ENCODE assay signal across 27 cellular contexts in the genomic region with DNA sequence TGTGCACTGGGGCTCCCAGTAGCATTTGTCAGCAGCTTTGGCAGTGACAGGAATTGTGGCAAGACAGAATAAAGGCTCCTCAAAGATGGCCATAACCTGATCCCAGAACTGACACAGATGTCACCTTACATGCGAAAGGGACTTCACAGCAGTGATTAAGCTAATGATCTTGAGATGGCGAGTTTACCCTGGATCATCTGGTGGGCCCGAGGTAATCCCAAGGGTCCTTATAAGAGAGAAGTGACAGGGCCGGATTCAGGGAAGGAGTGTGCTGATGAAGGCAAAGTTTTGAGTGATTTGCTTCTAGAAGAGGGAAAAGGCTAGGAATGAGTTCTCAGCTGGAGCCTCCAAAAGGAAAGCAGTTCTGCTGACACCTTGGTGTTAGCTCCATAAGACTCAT.
"Had no signal": no experiment of that assay in that cellular context is flagged by ENCODE, and none has a peak within 500 bp of the region (broad histone marks: within the 10 kb centered on the region; RNA-seq: fewer than 3 reads in every experiment).

No MANE protein-coding gene starts in this region.

- DNase-seq: activated CD4-positive, alpha-beta T cell treated with anti-CD3 and anti-CD28 coated beads for 48 hours; activated CD4-positive, alpha-beta T cell treated with anti-CD3 and anti-CD28 coated beads, Interleukin-2, amount 50 U/mL, for 48 hours; activated CD8-positive, alpha-beta memory T cell treated with anti-CD3 and anti-CD28 coated beads for 24 hours; activated effector memory CD4-positive, alpha-beta T cell treated with Interleukin-2 at 50 U/mL for 16 hours; activated naive CD4-positive, alpha-beta T cell treated with Interleukin-2 at 50 U/mL for 16 hours; activated naive CD8-positive, alpha-beta T cell treated with anti-CD3 and anti-CD28 coated beads, Interleukin-2, amount 10 ng/mL, durations not matched to agents 7 days and 5 days; caudate nucleus; cortex of kidney; effector memory CD8-positive, alpha-beta T cell; erythroblast; gastrocnemius medialis; glutamatergic neuron; islet precursor cell; left cardiac atrium; left ventricle myocardium superior; naive B cell; ovary; right lobe of liver; stimulated activated CD4-positive, alpha-beta T cell treated with anti-CD3 and anti-CD28 coated beads, Interleukin-2, amount 100 ng/mL, for 48 hours; stimulated activated naive CD8-positive, alpha-beta T cell treated with anti-CD3 and anti-CD28 coated beads, Interleukin-15, Interleukin-2, amounts not matched to agents 100 U/mL and 50 U/mL, for 24 hours; trophoblast cell had no signal

- ATAC-seq: activated CD4-positive, CD25-positive, alpha-beta regulatory T cell treated with anti-CD3 and anti-CD28 coated beads, Interleukin-2, amount 50 U/mL, for 24 hours; effector memory CD8-positive, alpha-beta T cell; gastrocnemius medialis; left cardiac atrium; left ventricle myocardium superior; right lobe of liver; stimulated activated naive CD8-positive, alpha-beta T cell treated with anti-CD3 and anti-CD28 coated beads, Interleukin-15, Interleukin-2, amounts not matched to agents 100 U/mL and 50 U/mL, for 24 hours had no signal

- H3K9me3 Mint-ChIP-seq: activated naive CD8-positive, alpha-beta T cell treated with anti-CD3 and anti-CD28 coated beads, Interleukin-2, amount 10 ng/mL, durations not matched to agents 7 days and 5 days; effector memory CD8-positive, alpha-beta T cell; mesothelial cell of epicardium had no signal

- H3K4me1 ChIP-seq: gastrocnemius medialis, right lobe of liver had no signal

- H3K9me3 ChIP-seq: gastrocnemius medialis, ovary, right lobe of liver, thoracic aorta had no signal

- H3K4me3 ChIP-seq: gastrocnemius medialis, hepatocyte, ovary, right lobe of liver, thoracic aorta had no signal

- H3K36me3 ChIP-seq: gastrocnemius medialis, ovary, right lobe of liver, thoracic aorta had no signal

- H3K36me3 Mint-ChIP-seq: activated naive CD8-positive, alpha-beta T cell treated with anti-CD3 and anti-CD28 coated beads, Interleukin-2, amount 10 ng/mL, durations not matched to agents 7 days and 5 days; mesothelial cell of epicardium; naive B cell had no signal

- H3K27ac Mint-ChIP-seq: activated naive CD8-positive, alpha-beta T cell treated with anti-CD3 and anti-CD28 coated beads, Interleukin-2, amount 10 ng/mL, durations not matched to agents 7 days and 5 days; effector memory CD8-positive, alpha-beta T cell; mesothelial cell of epicardium; progenitor cell of endocrine pancreas had no signal

- H3K27ac ChIP-seq: gastrocnemius medialis, hepatocyte, ovary, right lobe of liver, thoracic aorta, VCaP had no signal

- H3K27me3 ChIP-seq: gastrocnemius medialis, hepatocyte, ovary, right lobe of liver had no signal

- H3K4me3 Mint-ChIP-seq: activated naive CD8-positive, alpha-beta T cell treated with anti-CD3 and anti-CD28 coated beads, Interleukin-2, amount 10 ng/mL, durations not matched to agents 7 days and 5 days; effector memory CD8-positive, alpha-beta T cell; mesothelial cell of epicardium; naive B cell had no signal

- H3K27me3 Mint-ChIP-seq: activated naive CD8-positive, alpha-beta T cell treated with anti-CD3 and anti-CD28 coated beads, Interleukin-2, amount 10 ng/mL, durations not matched to agents 7 days and 5 days; naive B cell had no signal
